In genomic region chr12:132828706-132829534, GRCh38 we compare ENCODE assay signal across 8 cellular contexts. TPM values are rescaled to one million over a fixed set of nuclear protein-coding genes. Genes with fewer than 3 reads are reported as not detected.
A peak's percentile ranks its signal among the peaks of the same experiment; 100 is the strongest.
DNase-seq lines count a peak whose midpoint lies in the region; ATAC-seq, FAIRE-seq and TF ChIP-seq lines count a peak whose summit lies in the region.

GOLGA3 (minus strand) TSS chr12:132828869; CDS start chr12:132822128, 6,741 bp downstream.

- peak; percentile 85 for TF ChIP-seq POLR2A in endothelial cell of umbilical vein (IDR thresholded peaks at IDR 0.05; ENCODE audit: low read depth, low read length)

- no peak within 1 kb of the TSS for H2AFZ ChIP-seq in OCI-LY1 (ENCODE audit: low read length)
- H2AFZ ChIP-seq in endothelial cell of umbilical vein (ENCODE audit: low read depth, low read length): peak within 1 kb of the TSS; percentile 93

- FAIRE-seq in endothelial cell of umbilical vein (lab: Jason Lieb, UNC): peak; percentile 86

- H3K4me2 ChIP-seq in OCI-LY1 (ENCODE audit: low read length) (peak within 1 kb of the TSS; percentile 67), endothelial cell of umbilical vein (ENCODE audit: insufficient read depth, low read length) (peak within 1 kb of the TSS; percentile 84)

- H3K27me3 ChIP-seq in OCI-LY1 (ENCODE audit: insufficient read depth, low read length): no peaks in the 10 kb centered on the region
- H3K27me3 ChIP-seq in endothelial cell of umbilical vein (ENCODE audit: control insufficient read depth in 2 of 2, insufficient read depth in 2 of 2, low read length in 2 of 2): no peaks in the 10 kb centered on the region

- H3K79me2 ChIP-seq in OCI-LY1 (ENCODE audit: insufficient read depth, low read length) (peaks cover 17% of the 10 kb centered on the region; the same call in 1 of the 2 replicates), endothelial cell of umbilical vein (ENCODE audit: control insufficient read depth, insufficient read depth, low read length) (peaks cover 45% of the 10 kb centered on the region)

- no peaks in the 10 kb centered on the region for H3K9me2 ChIP-seq in OCI-LY1 (ENCODE audit: low read depth, low read length)

- intact Hi-C loops in endothelial cell of umbilical vein (cut with micrococcal nuclease): loop anchor here (2.0 kb wide), 1 partner anchor 66 kb away; no protein-coding TSS in a partner anchor

- CTCF ChIA-PET in endothelial cell of umbilical vein (lab: Charles Lee): interaction anchor here (0.6 to 1.4 kb wide), 3 partner anchors 11 to 76 kb away, joined by 3 to 6 read pairs (median 3); no protein-coding TSS in a partner anchor

- H3F3A ChIP-seq in OCI-LY1 (ENCODE audit: insufficient read depth, low read length): no peaks in the 10 kb centered on the region

- peaks cover 17% of the 10 kb centered on the region for H3K4me1 ChIP-seq in OCI-LY1 (ENCODE audit: insufficient read depth, low read length, severe bottlenecking)
- H3K4me1 ChIP-seq in endothelial cell of umbilical vein (ENCODE audit: control insufficient read depth, extremely low read depth, insufficient read depth, low read length): peaks cover 9% of the 10 kb centered on the region

- H3K9ac ChIP-seq in OCI-LY1 (ENCODE audit: low read length) (peak within 1 kb of the TSS; percentile 76), endothelial cell of umbilical vein (replicated peaks; ENCODE audit: extremely low read depth, insufficient read depth, low read length) (peak within 1 kb of the TSS; percentile 98)

- TF ChIP-seq CTCF in OCI-LY1 (IDR thresholded peaks at IDR 0.05; ENCODE audit: low read length) (no peak), endothelial cell of umbilical vein (IDR thresholded peaks at IDR 0.05; ENCODE audit: extremely low read depth in 1 of 2, insufficient read depth in 1 of 2, low read depth in 1 of 2, low read length in 2 of 2) (no peak)

- dilution Hi-C loops in endothelial cell of umbilical vein (cut with MboI; ENCODE audit: extremely low pct_ligation_motif_present, low sequenced_read_pairs): no loop called here

- DNase-seq in D341Med (ENCODE audit: low spot score): peak; percentile 100
- peak; percentile 91 for DNase-seq in HuH-7 (ENCODE audit: low spot score)
- peak; percentile 95 for DNase-seq in activated CD8-positive, alpha-beta memory T cell treated with anti-CD3 and anti-CD28 coated beads, Interleukin-2, amount 50 U/mL, for 4 hours
- peak; percentile 92 for DNase-seq in endothelial cell of umbilical vein (ENCODE audit: low read depth, low spot score)
- peak; percentile 95 for DNase-seq in midbrain (lab: John Stamatoyannopoulos, UW)
- DNase-seq in stimulated activated CD8-positive, alpha-beta memory T cell treated with anti-CD3 and anti-CD28 coated beads, Interleukin-15, amount 100 ng/mL, for 48 hours (ENCODE audit: low read depth in 2 of 2): peak; percentile 90 to 93

- POLR2A ChIA-PET in endothelial cell of umbilical vein (lab: Charles Lee): interaction anchor here (1.0 kb wide), 1 partner anchor 879 kb away, joined by 3 read pairs; the partner anchor contains the start of gene EP400

- no TSS peak for BruUV-seq in endothelial cell of umbilical vein (replicated peaks; lab: Mats Ljungman, UMichigan)

- H3K9me1 ChIP-seq in endothelial cell of umbilical vein (replicated peaks; ENCODE audit: control insufficient read depth, extremely low read depth, insufficient read depth, low read length): no peaks in the 10 kb centered on the region

- H4K20me1 ChIP-seq in OCI-LY1 (ENCODE audit: insufficient read depth, low read length) (no peaks in the 10 kb centered on the region), endothelial cell of umbilical vein (replicated peaks; ENCODE audit: control insufficient read depth, extremely low read depth, insufficient read depth, low read length) (no peaks in the 10 kb centered on the region)

- H3K36me3 ChIP-seq in OCI-LY1 (ENCODE audit: insufficient read depth, low read length) (peaks cover 48% of the 10 kb centered on the region), endothelial cell of umbilical vein (ENCODE audit: control insufficient read depth in 2 of 2, extremely low read depth in 1 of 2, insufficient read depth in 2 of 2, low read length in 2 of 2) (peaks cover 3 to 22% of the 10 kb centered on the region in 2 experiments)

- H3K27ac ChIP-seq in OCI-LY1 (ENCODE audit: low read depth, low read length, poor library complexity, severe bottlenecking): peak within 1 kb of the TSS; percentile 68
- peak within 1 kb of the TSS; percentile 96 for H3K27ac ChIP-seq in endothelial cell of umbilical vein (ENCODE audit: insufficient read depth, low read depth, low read length)

- ATAC-seq in GM21515 (IDR thresholded peaks at IDR 0.05; ENCODE audit: unreplicated experiment): peak; percentile 86

- H3K9me3 ChIP-seq in OCI-LY1 (ENCODE audit: low read length) (no peaks in the 10 kb centered on the region), endothelial cell of umbilical vein (replicated peaks; ENCODE audit: control insufficient read depth, insufficient read depth, low read length) (no peaks in the 10 kb centered on the region)

- peak within 1 kb of the TSS; percentile 85 for H3K4me3 ChIP-seq in OCI-LY1 (ENCODE audit: low read depth, low read length, poor library complexity, severe bottlenecking)
- H3K4me3 ChIP-seq in endothelial cell of umbilical vein (replicated peaks in 1 of 3; ENCODE audit: insufficient read depth in 1 of 3, low read depth in 1 of 3, low read length in 3 of 3): peak within 1 kb of the TSS; percentile 42 to 100 (median 80)

TF ChIP-seq in endothelial cell of umbilical vein, 7 proteins besides CTCF, POLR2A, EP300 and RAD21:
- no peak for TF ChIP-seq MAX (IDR thresholded peaks at IDR 0.05; ENCODE audit: insufficient read depth, insufficient read length)
- peak; percentile 92 for TF ChIP-seq POLR2AphosphoS5 (IDR thresholded peaks at IDR 0.05; ENCODE audit: insufficient read depth, low read depth, low read length)
- no peak for TF ChIP-seq GATA2 (IDR thresholded peaks at IDR 0.05; ENCODE audit: insufficient read depth, insufficient read length, low read depth, low read length)
- no peak for TF ChIP-seq JUN (IDR thresholded peaks at IDR 0.05; ENCODE audit: borderline replicate concordance, insufficient read depth, insufficient read length, low read depth)
- no peak for TF ChIP-seq EZH2 (IDR thresholded peaks at IDR 0.05; ENCODE audit: borderline replicate concordance, low read depth, low read length, severe bottlenecking)
- TF ChIP-seq MYC (IDR thresholded peaks at IDR 0.05; ENCODE audit: low read depth, low read length): peak; percentile 26
- TF ChIP-seq FOS (IDR thresholded peaks at IDR 0.05; ENCODE audit: borderline replicate concordance, insufficient read depth, low read length): peak; percentile 6

RNA-seq across cellular contexts. Expression of gene GOLGA3, which starts in this region (rescaled TPM):
- total RNA-seq in endothelial cell of umbilical vein: 83.4 and 86.0 TPM in 2 replicates
- polyA plus RNA-seq in endothelial cell of umbilical vein: 15.9 and 18.4 TPM in 2 replicates
- 19.8 and 24.4 TPM in 2 replicates for polyA plus RNA-seq in endothelial cell of umbilical vein (2011; cell fraction: cytosol; rRNA removed)
- polyA plus RNA-seq in endothelial cell of umbilical vein (2011; cell fraction: nucleus; rRNA removed): 47.2 and 73.7 TPM in 2 replicates
- 22.1 and 26.9 TPM in 2 replicates for polyA plus RNA-seq in endothelial cell of umbilical vein (2012)
- 72.3 and 76.8 TPM in 2 replicates for polyA minus RNA-seq in endothelial cell of umbilical vein
- 27.2 TPM for polyA minus RNA-seq in endothelial cell of umbilical vein (2011; cell fraction: cytosol; rRNA and poly(A)+ RNA removed)
- 44.8 and 58.4 TPM in 2 replicates for polyA minus RNA-seq in endothelial cell of umbilical vein (2011; cell fraction: nucleus; rRNA and poly(A)+ RNA removed)

Comparison
In these comparisons a context has a peak if more than half of its experiments do, and no peak if none do; other contexts are left out.
1. Peak in every context shown above with its lines: DNase-seq, ATAC-seq, H3K4me3 ChIP-seq and H3K27ac ChIP-seq.